Comparison of ENCODE assay signal across 9 cellular contexts in the genomic region with DNA sequence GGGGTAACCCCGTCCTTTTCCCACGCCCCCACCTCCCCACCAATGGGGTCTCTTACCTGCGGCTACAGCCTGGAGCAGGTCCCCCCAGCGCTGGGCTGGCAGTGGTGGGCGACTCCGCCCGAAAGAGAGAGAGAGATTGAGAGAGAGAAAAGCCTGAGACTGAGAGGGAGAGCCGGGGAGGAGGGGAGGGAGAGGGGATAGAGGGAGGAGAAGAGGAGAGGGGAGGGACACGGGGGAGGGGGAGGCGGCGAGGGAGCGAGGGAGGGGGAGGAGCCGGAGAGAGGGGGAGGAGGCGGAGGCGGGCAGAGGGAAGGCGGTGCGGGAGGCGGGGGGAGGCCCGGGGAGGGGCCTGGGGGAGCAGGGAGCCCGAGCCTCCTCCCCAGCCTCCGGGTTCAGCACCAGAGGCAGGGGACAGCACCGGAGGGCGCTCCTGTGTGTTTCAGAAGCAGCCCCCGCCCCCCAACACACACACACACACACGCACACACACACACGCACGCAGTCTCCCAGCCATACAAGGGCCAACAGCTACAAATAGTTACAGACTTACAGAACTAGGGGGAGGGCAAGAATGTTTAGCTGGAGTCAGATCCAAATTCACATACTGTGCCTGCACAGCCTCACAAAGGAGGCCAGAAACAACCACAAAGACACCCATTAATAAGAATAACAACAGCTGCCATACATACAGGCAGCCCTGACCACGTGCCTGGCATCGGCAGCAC. TPM values are rescaled to one million over a fixed set of nuclear protein-coding genes. Genes with fewer than 3 reads are reported as not detected.
DNase-seq lines count a peak whose midpoint lies in the region; ATAC-seq and TF ChIP-seq lines count a peak whose summit lies in the region.
"Had no signal": no experiment of that assay in that cellular context is flagged by ENCODE, and none has a peak within 500 bp of the region (broad histone marks: within the 10 kb centered on the region; RNA-seq: fewer than 3 reads in every experiment).

A gene with protein sequence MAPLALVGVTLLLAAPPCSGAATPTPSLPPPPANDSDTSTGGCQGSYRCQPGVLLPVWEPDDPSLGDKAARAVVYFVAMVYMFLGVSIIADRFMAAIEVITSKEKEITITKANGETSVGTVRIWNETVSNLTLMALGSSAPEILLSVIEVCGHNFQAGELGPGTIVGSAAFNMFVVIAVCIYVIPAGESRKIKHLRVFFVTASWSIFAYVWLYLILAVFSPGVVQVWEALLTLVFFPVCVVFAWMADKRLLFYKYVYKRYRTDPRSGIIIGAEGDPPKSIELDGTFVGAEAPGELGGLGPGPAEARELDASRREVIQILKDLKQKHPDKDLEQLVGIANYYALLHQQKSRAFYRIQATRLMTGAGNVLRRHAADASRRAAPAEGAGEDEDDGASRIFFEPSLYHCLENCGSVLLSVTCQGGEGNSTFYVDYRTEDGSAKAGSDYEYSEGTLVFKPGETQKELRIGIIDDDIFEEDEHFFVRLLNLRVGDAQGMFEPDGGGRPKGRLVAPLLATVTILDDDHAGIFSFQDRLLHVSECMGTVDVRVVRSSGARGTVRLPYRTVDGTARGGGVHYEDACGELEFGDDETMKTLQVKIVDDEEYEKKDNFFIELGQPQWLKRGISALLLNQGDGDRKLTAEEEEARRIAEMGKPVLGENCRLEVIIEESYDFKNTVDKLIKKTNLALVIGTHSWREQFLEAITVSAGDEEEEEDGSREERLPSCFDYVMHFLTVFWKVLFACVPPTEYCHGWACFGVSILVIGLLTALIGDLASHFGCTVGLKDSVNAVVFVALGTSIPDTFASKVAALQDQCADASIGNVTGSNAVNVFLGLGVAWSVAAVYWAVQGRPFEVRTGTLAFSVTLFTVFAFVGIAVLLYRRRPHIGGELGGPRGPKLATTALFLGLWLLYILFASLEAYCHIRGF (minus strand): TSS at position 161 of the 725 bp plus-strand sequence. CDS start 5,490 bp downstream, outside the sequence.

- peaks cover 8% of the 10 kb centered on the region for H3K27me3 ChIP-seq in CD4-positive, CD25-positive, alpha-beta regulatory T cell (ENCODE audit: control insufficient read depth, insufficient read depth, low read length)
- H3K27me3 ChIP-seq in HUES64 (ENCODE audit: insufficient read depth, low read length) (peaks cover 16% of the 10 kb centered on the region), cardiac muscle cell (no peaks in the 10 kb centered on the region), spleen (replicated peaks in 1 of 7) (peaks cover 3 to 72% (median 40%) of the 10 kb centered on the region in 7 donors)

- H3K36me3 Mint-ChIP-seq in CD4-positive, CD25-positive, alpha-beta regulatory T cell: no peaks in the 10 kb centered on the region
- H3K36me3 Mint-ChIP-seq in activated naive CD8-positive, alpha-beta T cell treated with anti-CD3 and anti-CD28 coated beads, Interleukin-2, amount 10 ng/mL, durations not matched to agents 7 days and 5 days: no peaks in the 10 kb centered on the region
- H3K36me3 Mint-ChIP-seq in progenitor cell of endocrine pancreas (ENCODE audit: insufficient read depth): no peaks in the 10 kb centered on the region

- ATAC-seq in CD4-positive, CD25-positive, alpha-beta regulatory T cell (ENCODE audit: low read depth in 2 of 2): peak; percentile 46 to 68
- ATAC-seq in activated naive CD8-positive, alpha-beta T cell treated with anti-CD3 and anti-CD28 coated beads, Interleukin-2, amount 10 ng/mL, durations not matched to agents 7 days and 5 days (ENCODE audit: low read depth): peak; percentile 57
- ATAC-seq in HG03469 (IDR thresholded peaks at IDR 0.05; ENCODE audit: unreplicated experiment): no peak

- H3K27ac Mint-ChIP-seq in CD4-positive, CD25-positive, alpha-beta regulatory T cell: peak within 1 kb of the TSS in 2 of 3 donors; percentile 15 to 20
- no peak within 1 kb of the TSS for H3K27ac Mint-ChIP-seq in activated naive CD8-positive, alpha-beta T cell treated with anti-CD3 and anti-CD28 coated beads, Interleukin-2, amount 10 ng/mL, durations not matched to agents 7 days and 5 days
- peak within 1 kb of the TSS; percentile 90 for H3K27ac Mint-ChIP-seq in progenitor cell of endocrine pancreas

- no peak within 1 kb of the TSS for H3K27ac ChIP-seq in CD4-positive, CD25-positive, alpha-beta regulatory T cell (ENCODE audit: insufficient read depth, low read length, poor library complexity, severe bottlenecking)
- H3K27ac ChIP-seq in HUES64 (ENCODE audit: low read depth, low read length) (no peak within 1 kb of the TSS), cardiac muscle cell (no peak within 1 kb of the TSS), spleen (no peak within 1 kb of the TSS)
- H3K27ac ChIP-seq: thyroid gland had no signal

- intact Hi-C loops in spleen (cut with DNase I; ENCODE audit: low total_unique reads): no loop called here

- peak within 1 kb of the TSS; percentile 59 to 83 (median 62) for H3K4me3 Mint-ChIP-seq in CD4-positive, CD25-positive, alpha-beta regulatory T cell
- H3K4me3 Mint-ChIP-seq in activated naive CD8-positive, alpha-beta T cell treated with anti-CD3 and anti-CD28 coated beads, Interleukin-2, amount 10 ng/mL, durations not matched to agents 7 days and 5 days: no peak within 1 kb of the TSS
- H3K4me3 Mint-ChIP-seq in progenitor cell of endocrine pancreas (ENCODE audit: low read depth): peak within 1 kb of the TSS; percentile 53

- TF ChIP-seq CTCF in cardiac muscle cell (IDR thresholded peaks at IDR 0.05; ENCODE audit: low read depth, low read length): no peak
- no peak for TF ChIP-seq CTCF in progenitor cell of endocrine pancreas (IDR thresholded peaks at IDR 0.05; ENCODE audit: unreplicated experiment)
- TF ChIP-seq CTCF in spleen (IDR thresholded peaks at IDR 0.05 in 8 of 11, conservative IDR thresholded peaks at IDR 0.05 in 3 of 11): no peak

- peaks cover 0 to 23% (median 11%) of the 10 kb centered on the region in 4 donors for H3K4me1 Mint-ChIP-seq in CD4-positive, CD25-positive, alpha-beta regulatory T cell
- H3K4me1 Mint-ChIP-seq in activated naive CD8-positive, alpha-beta T cell treated with anti-CD3 and anti-CD28 coated beads, Interleukin-2, amount 10 ng/mL, durations not matched to agents 7 days and 5 days: peaks cover 10% of the 10 kb centered on the region
- peaks cover 6% of the 10 kb centered on the region for H3K4me1 Mint-ChIP-seq in progenitor cell of endocrine pancreas (ENCODE audit: low read depth)

- no peak for TF ChIP-seq POLR2A in spleen (IDR thresholded peaks at IDR 0.05)

- H3K9me3 Mint-ChIP-seq in CD4-positive, CD25-positive, alpha-beta regulatory T cell: peaks cover 0 to 3% (median 0%) of the 10 kb centered on the region in 7 donors
- no peaks in the 10 kb centered on the region for H3K9me3 Mint-ChIP-seq in activated naive CD8-positive, alpha-beta T cell treated with anti-CD3 and anti-CD28 coated beads, Interleukin-2, amount 10 ng/mL, durations not matched to agents 7 days and 5 days
- H3K9me3 Mint-ChIP-seq in progenitor cell of endocrine pancreas (ENCODE audit: low read depth): no peaks in the 10 kb centered on the region

- POLR2A ChIA-PET in activated naive CD8-positive, alpha-beta T cell treated with anti-CD3 and anti-CD28 coated beads, Interleukin-2, amount 10 ng/mL, durations not matched to agents 7 days and 5 days (lab: Charles Lee): no interaction called here

- H3K9ac ChIP-seq in HUES64 (ENCODE audit: low read depth, low read length): no peak within 1 kb of the TSS

- WGBS in HUES64: 6% methylated on average over 21 of the region's 29 CpGs
- WGBS in spleen, 5 donors: 4 to 7% (median 5%) methylated on average over 16 to 26 of the region's 29 CpGs

- peak; percentile 37 to 66 (median 64) for DNase-seq in CD4-positive, CD25-positive, alpha-beta regulatory T cell
- DNase-seq in SHP77 treated with DMSO at 0.1 percent for 48 hours (lab: John Stamatoyannopoulos, UW): peak; percentile 7
- peak; percentile 76 for DNase-seq in activated naive CD8-positive, alpha-beta T cell treated with anti-CD3 and anti-CD28 coated beads, Interleukin-2, amount 10 ng/mL, durations not matched to agents 7 days and 5 days
- peak; percentile 92 to 95 for DNase-seq in cardiac muscle cell (ENCODE audit: low read depth in 1 of 2, low spot score in 1 of 2)
- peak; percentile 77 for DNase-seq in progenitor cell of endocrine pancreas (ENCODE audit: low spot score, unreplicated experiment)
- DNase-seq in spleen: no peak

- peaks cover 48% of the 10 kb centered on the region for H3K27me3 Mint-ChIP-seq in CD4-positive, CD25-positive, alpha-beta regulatory T cell
- H3K27me3 Mint-ChIP-seq in activated naive CD8-positive, alpha-beta T cell treated with anti-CD3 and anti-CD28 coated beads, Interleukin-2, amount 10 ng/mL, durations not matched to agents 7 days and 5 days: peaks cover 40% of the 10 kb centered on the region
- H3K27me3 Mint-ChIP-seq in progenitor cell of endocrine pancreas: peaks cover 40% of the 10 kb centered on the region

- H3K4me1 ChIP-seq in CD4-positive, CD25-positive, alpha-beta regulatory T cell (ENCODE audit: control insufficient read depth, insufficient read depth, low read length, poor library complexity, severe bottlenecking): peaks cover 8% of the 10 kb centered on the region
- peaks cover 14% of the 10 kb centered on the region; the same call in 1 of the 2 replicates for H3K4me1 ChIP-seq in HUES64 (ENCODE audit: insufficient read depth, low read length)
- H3K4me1 ChIP-seq in cardiac muscle cell (ENCODE audit: low read depth): peaks cover 3% of the 10 kb centered on the region
- H3K4me1 ChIP-seq in spleen: peaks cover 0 to 15% (median 3%) of the 10 kb centered on the region in 6 donors

- no peak within 1 kb of the TSS for H3K4me3 ChIP-seq in CD4-positive, CD25-positive, alpha-beta regulatory T cell (ENCODE audit: low read depth, low read length)
- peak within 1 kb of the TSS; percentile 69 for H3K4me3 ChIP-seq in HUES64 (ENCODE audit: low read length)
- peak within 1 kb of the TSS; percentile 24 for H3K4me3 ChIP-seq in cardiac muscle cell
- peak within 1 kb of the TSS in 1 of 8 donors; percentile 19 for H3K4me3 ChIP-seq in spleen
- H3K4me3 ChIP-seq: thyroid gland had no signal

- no peaks in the 10 kb centered on the region for H3K9me3 ChIP-seq in CD4-positive, CD25-positive, alpha-beta regulatory T cell (ENCODE audit: control insufficient read depth in 2 of 2, low read length in 2 of 2)
- H3K9me3 ChIP-seq in HUES64 (ENCODE audit: insufficient read depth, low read depth, low read length): no peaks in the 10 kb centered on the region
- H3K9me3 ChIP-seq in cardiac muscle cell (ENCODE audit: low read depth): no peaks in the 10 kb centered on the region
- peaks cover 0 to 3% (median 0%) of the 10 kb centered on the region in 8 donors for H3K9me3 ChIP-seq in spleen
- H3K9me3 ChIP-seq: thyroid gland had no signal

- no peaks in the 10 kb centered on the region for H3K36me3 ChIP-seq in CD4-positive, CD25-positive, alpha-beta regulatory T cell (ENCODE audit: control insufficient read depth, insufficient read depth, low read length)
- H3K36me3 ChIP-seq in HUES64 (ENCODE audit: insufficient read depth, low read length): no peaks in the 10 kb centered on the region
- H3K36me3 ChIP-seq in cardiac muscle cell: no peaks in the 10 kb centered on the region
- H3K36me3 ChIP-seq in spleen: peaks cover 0 to 14% (median 0%) of the 10 kb centered on the region in 6 donors
- H3K36me3 ChIP-seq: thyroid gland had no signal

RNA-seq across cellular contexts. Expression of the gene that starts here (rescaled TPM):
- total RNA-seq in CD4-positive, CD25-positive, alpha-beta regulatory T cell: not detected
- polyA plus RNA-seq in CD4-positive, CD25-positive, alpha-beta regulatory T cell: not detected
- polyA plus RNA-seq in HUES64 (2013, experiment 1 of 2): 3.0 TPM
- polyA plus RNA-seq in HUES64 (2013, experiment 2 of 2): 3.4 TPM
- under 1 TPM in 1 of 2 experiments, not detected in 1; 0.20 TPM for total RNA-seq in activated naive CD8-positive, alpha-beta T cell treated with anti-CD3 and anti-CD28 coated beads, Interleukin-2, amount 10 ng/mL, durations not matched to agents 7 days and 5 days
- total RNA-seq in cardiac muscle cell: 3.7 and 4.6 TPM in 2 replicates
- polyA plus RNA-seq in cardiac muscle cell: 0.67 and 0.99 TPM in 2 replicates
- total RNA-seq in progenitor cell of endocrine pancreas: 1.2 and 1.4 TPM in 2 replicates
- total RNA-seq in spleen: not detected
- under 1 TPM in 2 of 3 donors, not detected in 1; 0.02 to 0.19 TPM for polyA plus RNA-seq in spleen

Comparison
In these comparisons a context has a peak if more than half of its experiments do, and no peak if none do; other contexts are left out.
1. Peak in DNase-seq and ATAC-seq in CD4-positive, CD25-positive, alpha-beta regulatory T cell; RNA of the gene not detected or under 1 TPM.
2. Peak in DNase-seq and ATAC-seq in activated naive CD8-positive, alpha-beta T cell treated with anti-CD3 and anti-CD28 coated beads, Interleukin-2, amount 10 ng/mL, durations not matched to agents 7 days and 5 days; RNA of the gene not detected or under 1 TPM.